Comparison of ENCODE assay signal across 1 cellular context in genomic region chr11:117098269-117099231, GRCh38.
A peak's percentile ranks its signal among the peaks of the same experiment; 100 is the strongest.
TF ChIP-seq lines count a peak whose summit lies in the region.

Gene SIK3, minus strand, starts transcription at chr11:117098428. Its CDS starts 13 bp downstream, at chr11:117098415.

TF ChIP-seq in HEK293, 187 proteins besides CTCF, POLR2A, EP300 and RAD21 (continued from another document and continues in another):
- TF ChIP-seq ZBTB49 (tag by site-specific recombination; IDR thresholded peaks at IDR 0.05; ENCODE audit: low read depth) (no peak), ZNF221 (tag by site-specific recombination; IDR thresholded peaks at IDR 0.05; ENCODE audit: borderline replicate concordance) (no peak), YY2 (tag by site-specific recombination; IDR thresholded peaks at IDR 0.05) (no peak), ZNF184 (tag by site-specific recombination; IDR thresholded peaks at IDR 0.05) (no peak), ZNF626 (tag by site-specific recombination; IDR thresholded peaks at IDR 0.05) (no peak), ZNF37A (tag by site-specific recombination; IDR thresholded peaks at IDR 0.05) (no peak), ATF2 (tag by site-specific recombination; IDR thresholded peaks at IDR 0.05; ENCODE audit: low read depth) (0 out of 2 replicates have a peak, but pooled peaks have one; percentile 10), ZFHX2 (tag by site-specific recombination; conservative IDR thresholded peaks at IDR 0.05) (0 out of 2 replicates have a peak, but pooled peaks have one; percentile 20), KLF17 (tag by site-specific recombination; IDR thresholded peaks at IDR 0.05) (no peak), GLIS1 (tag by site-specific recombination; IDR thresholded peaks at IDR 0.05) (peak; percentile 73), PRDM4 (tag by site-specific recombination; IDR thresholded peaks at IDR 0.05) (peak; percentile 52; the same call in 1 of the 2 replicates), PBX3 (CRISPR knock-in tag; IDR thresholded peaks at IDR 0.05) (no peak), ZNF148 (tag by site-specific recombination; IDR thresholded peaks at IDR 0.05; ENCODE audit: borderline replicate concordance) (no peak), KLF7 (tag by site-specific recombination; IDR thresholded peaks at IDR 0.05; ENCODE audit: borderline replicate concordance) (no peak), ZBTB8A (tag by site-specific recombination; IDR thresholded peaks at IDR 0.05) (peak; percentile 65), ZSCAN16 (tag by site-specific recombination; IDR thresholded peaks at IDR 0.05) (no peak), ZNF555 (tag by site-specific recombination; conservative IDR thresholded peaks at IDR 0.05) (no peak), ZNF510 (tag by site-specific recombination; IDR thresholded peaks at IDR 0.05; ENCODE audit: insufficient replicate concordance) (no peak), MYNN (tag by site-specific recombination; IDR thresholded peaks at IDR 0.05; ENCODE audit: borderline replicate concordance) (no peak), ZNF580 (tag by site-specific recombination; IDR thresholded peaks at IDR 0.05) (no peak), ZNF704 (tag by site-specific recombination; IDR thresholded peaks at IDR 0.05) (no peak), ZBTB17 (tag by site-specific recombination; IDR thresholded peaks at IDR 0.05) (0 out of 2 replicates have a peak, but pooled peaks have one; percentile 48), ZNF677 (tag by site-specific recombination; IDR thresholded peaks at IDR 0.05) (no peak), ZBTB20 (tag by site-specific recombination; IDR thresholded peaks at IDR 0.05) (peak; percentile 90), ZNF114 (tag by site-specific recombination; IDR thresholded peaks at IDR 0.05) (no peak), ZNF335 (tag by site-specific recombination; conservative IDR thresholded peaks at IDR 0.05) (peak; percentile 84), ZBTB6 (tag by site-specific recombination; IDR thresholded peaks at IDR 0.05) (peak; percentile 26; the same call in 1 of the 2 replicates), ZNF169 (tag by site-specific recombination; IDR thresholded peaks at IDR 0.05) (no peak), ZNF488 (tag by site-specific recombination; IDR thresholded peaks at IDR 0.05) (no peak), GFI1B (tag by site-specific recombination; IDR thresholded peaks at IDR 0.05) (no peak), ZNF18 (tag by site-specific recombination; IDR thresholded peaks at IDR 0.05) (no peak), PATZ1 (tag by site-specific recombination; IDR thresholded peaks at IDR 0.05) (peak; percentile 85), ZNF324 (tag by site-specific recombination; IDR thresholded peaks at IDR 0.05) (peak; percentile 87; the same call in 1 of the 2 replicates), SCRT2 (tag by site-specific recombination; IDR thresholded peaks at IDR 0.05) (no peak), ZBTB21 (tag by site-specific recombination; IDR thresholded peaks at IDR 0.05) (peak; percentile 47; the same call in 1 of the 2 replicates), ZSCAN30 (tag by site-specific recombination; IDR thresholded peaks at IDR 0.05) (no peak), ZNF175 (tag by site-specific recombination; IDR thresholded peaks at IDR 0.05) (no peak), ZNF341 (tag by site-specific recombination; IDR thresholded peaks at IDR 0.05; ENCODE audit: low read depth) (no peak), IKZF3 (tag by site-specific recombination; IDR thresholded peaks at IDR 0.05) (peak; percentile 81), ZBTB48 (tag by site-specific recombination; IDR thresholded peaks at IDR 0.05) (no peak), ZNF132 (tag by site-specific recombination; IDR thresholded peaks at IDR 0.05; ENCODE audit: borderline replicate concordance) (no peak), SETDB1 (IDR thresholded peaks at IDR 0.05; ENCODE audit: insufficient read length, low read length) (no peak), EGR2 (tag by site-specific recombination; IDR thresholded peaks at IDR 0.05; ENCODE audit: low read depth) (no peak)
